In the genomic region with DNA sequence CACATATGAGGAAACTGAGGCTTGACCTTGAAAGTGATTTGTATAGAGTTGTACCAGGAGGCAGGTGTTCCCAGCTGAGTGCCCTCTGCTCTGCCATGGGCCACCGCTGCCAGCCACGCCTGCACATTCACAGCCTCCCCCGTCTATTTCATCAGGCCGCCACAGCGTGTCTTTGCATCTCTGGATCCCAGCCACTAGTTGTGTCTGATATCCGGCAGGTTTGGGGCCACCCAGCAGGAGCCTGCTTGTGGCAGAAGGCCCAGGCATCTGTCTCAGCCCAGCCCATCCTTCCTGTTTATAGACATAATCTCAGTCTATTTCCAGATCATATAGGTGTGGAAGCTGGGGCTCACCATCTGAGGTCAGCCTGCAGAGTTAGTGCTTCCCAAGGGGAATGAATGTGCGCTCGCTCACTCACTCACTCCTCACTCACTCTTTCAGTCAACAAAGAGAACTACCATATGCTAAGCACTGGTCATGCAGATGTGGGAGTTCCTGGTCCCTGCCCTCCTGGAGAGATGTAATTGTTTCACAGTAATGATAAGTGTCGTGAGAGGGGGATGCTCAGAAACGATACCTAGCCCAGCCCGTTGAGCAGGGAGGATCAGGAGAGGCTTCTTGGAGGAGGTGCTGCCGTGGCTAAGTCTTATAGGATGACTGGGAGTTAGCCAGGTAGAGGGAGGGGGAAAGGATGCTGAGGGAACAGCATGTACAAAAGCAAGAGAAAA, we compare ENCODE assay signal across 13 cellular contexts.
A peak's percentile ranks its signal among the peaks of the same experiment; 100 is the strongest.
DNase-seq lines count a peak whose midpoint lies in the region; ATAC-seq, FAIRE-seq and TF ChIP-seq lines count a peak whose summit lies in the region.
"Had no signal": no experiment of that assay in that cellular context is flagged by ENCODE, and none has a peak within 500 bp of the region (broad histone marks: within the 10 kb centered on the region; RNA-seq: fewer than 3 reads in every experiment).

No MANE protein-coding gene starts in this region.

- H3K36me3 ChIP-seq in right lobe of liver: no peaks in the 10 kb centered on the region
- H3K36me3 ChIP-seq in HepG2 (replicated peaks in 1 of 2; ENCODE audit: control insufficient read depth in 1 of 2, insufficient read depth in 2 of 2, low read length in 2 of 2): no peaks in the 10 kb centered on the region
- peaks cover 7% of the 10 kb centered on the region for H3K36me3 ChIP-seq in left ventricle myocardium inferior
- no peaks in the 10 kb centered on the region for H3K36me3 ChIP-seq in upper lobe of right lung

- no peaks in the 10 kb centered on the region for H3K36me3 Mint-ChIP-seq in chondrocyte (ENCODE audit: low read depth)
- H3K36me3 Mint-ChIP-seq: CD4-positive, CD25-positive, alpha-beta regulatory T cell; memory B cell had no signal

- H3K9me3 Mint-ChIP-seq in chondrocyte (ENCODE audit: low read depth): no peaks in the 10 kb centered on the region
- H3K9me3 Mint-ChIP-seq: memory B cell had no signal

- no peak overlapping the region for H3K27ac ChIP-seq in right lobe of liver
- H3K27ac ChIP-seq in HepG2 (ENCODE audit: extremely low read length, insufficient read depth, low read length): no peak overlapping the region
- H3K27ac ChIP-seq in left ventricle myocardium inferior (replicated peaks): peak overlapping the region; percentile 78
- H3K27ac ChIP-seq in upper lobe of right lung: peak overlapping the region; percentile 24
- H3K27ac ChIP-seq: RWPE1 had no signal

- ATAC-seq in right lobe of liver: peak in 1 of 4 donors; percentile 12
- no peak for ATAC-seq in HepG2
- peak; percentile 18 for ATAC-seq in upper lobe of right lung

- no peak overlapping the region for H2AFZ ChIP-seq in HepG2 (ENCODE audit: low read length)

- H3K79me2 ChIP-seq in HepG2 (ENCODE audit: insufficient read depth, low read length): no peaks in the 10 kb centered on the region

- CTCF ChIA-PET in HepG2 (lab: Yijun Ruan, JAX; ENCODE audit: low intra/inter-chr PET ratio, low total read pairs): no interaction called here

- H3K27me3 Mint-ChIP-seq in chondrocyte (ENCODE audit: low read depth): peaks cover 30% of the 10 kb centered on the region

- POLR2A ChIA-PET in HepG2 (lab: Yijun Ruan, JAX): no interaction called here

- BruUV-seq in HepG2 (replicated peaks; lab: Mats Ljungman, UMichigan): no TSS peak

- TF ChIP-seq CTCF in right lobe of liver (IDR thresholded peaks at IDR 0.05) (no peak), HepG2 (CRISPR knock-in tag; IDR thresholded peaks at IDR 0.05) (no peak), left ventricle myocardium inferior (IDR thresholded peaks at IDR 0.05; ENCODE audit: borderline replicate concordance) (no peak), upper lobe of right lung (IDR thresholded peaks at IDR 0.05) (no peak), chondrocyte (IDR thresholded peaks at IDR 0.05) (no peak)

- no peak for TF ChIP-seq POLR2A in right lobe of liver (IDR thresholded peaks at IDR 0.05)
- TF ChIP-seq POLR2A in HepG2 (IDR thresholded peaks at IDR 0.05; ENCODE audit: insufficient read depth in 1 of 2, low read depth in 2 of 2, low read length in 2 of 2): no peak

- peaks cover 0 to 17% (median 7%) of the 10 kb centered on the region in 4 donors for H3K4me1 ChIP-seq in right lobe of liver
- H3K4me1 ChIP-seq in HepG2 (ENCODE audit: insufficient read depth, low read length): peaks cover 9% of the 10 kb centered on the region
- peaks cover 63% of the 10 kb centered on the region for H3K4me1 ChIP-seq in left ventricle myocardium inferior
- peaks cover 29% of the 10 kb centered on the region for H3K4me1 ChIP-seq in upper lobe of right lung

- in situ Hi-C loops in HepG2 (cut with HindIII; ENCODE audit: extremely low pct_ligation_motif_present, low pct_unique_long_range_greater_than_20kb): no loop called here

- H3K4me1 Mint-ChIP-seq in chondrocyte (ENCODE audit: low read depth): no peaks in the 10 kb centered on the region
- H3K4me1 Mint-ChIP-seq: CD4-positive, CD25-positive, alpha-beta regulatory T cell had no signal

- H3K4me3 ChIP-seq in right lobe of liver: no peak overlapping the region
- no peak overlapping the region for H3K4me3 ChIP-seq in HepG2 (replicated peaks in 1 of 3; ENCODE audit: insufficient read depth in 1 of 3, low read depth in 2 of 3, low read length in 3 of 3)
- no peak overlapping the region for H3K4me3 ChIP-seq in left ventricle myocardium inferior
- H3K4me3 ChIP-seq in upper lobe of right lung: no peak overlapping the region

- H3K27me3 ChIP-seq in right lobe of liver: no peaks in the 10 kb centered on the region
- peaks cover 0 to 1% of the 10 kb centered on the region in 2 experiments; a peak in 2 of 5 replicates for H3K27me3 ChIP-seq in HepG2 (ENCODE audit: control insufficient read depth in 1 of 2, insufficient read depth in 2 of 2, low read length in 2 of 2)
- H3K27me3 ChIP-seq in left ventricle myocardium inferior (ENCODE audit: low read depth): no peaks in the 10 kb centered on the region
- H3K27me3 ChIP-seq in upper lobe of right lung: no peaks in the 10 kb centered on the region

- H3K4me3 Mint-ChIP-seq in chondrocyte (ENCODE audit: unreplicated experiment): no peak overlapping the region
- H3K4me3 Mint-ChIP-seq: CD4-positive, CD25-positive, alpha-beta regulatory T cell; memory B cell had no signal

- H3K9me3 ChIP-seq in right lobe of liver (no peaks in the 10 kb centered on the region), HepG2 (ENCODE audit: low read length) (no peaks in the 10 kb centered on the region), left ventricle myocardium inferior (replicated peaks) (no peaks in the 10 kb centered on the region), upper lobe of right lung (no peaks in the 10 kb centered on the region)

- no peak for FAIRE-seq in HepG2 (lab: Jason Lieb, UNC)

- H3K9ac ChIP-seq in HepG2 (ENCODE audit: insufficient read depth, low read depth, low read length): no peak overlapping the region

- no peak overlapping the region for H3K4me2 ChIP-seq in HepG2 (ENCODE audit: low read depth, low read length)

- intact Hi-C loops in right lobe of liver (cut with DNase I) (no loop called here), HepG2 (cut with micrococcal nuclease; ENCODE audit: unreplicated experiment) (no loop called here), left ventricle myocardium inferior (cut with micrococcal nuclease) (no loop called here), upper lobe of right lung (cut with DNase I) (no loop called here)

- H3K27ac Mint-ChIP-seq in chondrocyte (ENCODE audit: unreplicated experiment): no peak overlapping the region
- H3K27ac Mint-ChIP-seq: CD4-positive, CD25-positive, alpha-beta regulatory T cell; memory B cell had no signal

- TF ChIP-seq EP300 in HepG2 (IDR thresholded peaks at IDR 0.05; ENCODE audit: low read depth in 2 of 2, low read length in 2 of 2) (no peak), HepG2 (CRISPR knock-in tag; IDR thresholded peaks at IDR 0.05; ENCODE audit: borderline replicate concordance) (no peak)

- DNase-seq in right lobe of liver: peak in 2 of 3 donors; percentile 36 to 44
- no peak for DNase-seq in HepG2 (ENCODE audit: low spot score)
- peak; percentile 18 for DNase-seq in activated T-helper 1 cell treated with Interleukin-2 at 50 U/mL for 16 hours (ENCODE audit: low read depth)
- DNase-seq in left ventricle myocardium inferior: peak; percentile 39
- DNase-seq in upper lobe of right lung: no peak
- no peak for DNase-seq in NCI-H2196 treated with DMSO at 0.1 percent for 48 hours (lab: John Stamatoyannopoulos, UW; ENCODE audit: unreplicated experiment)
- DNase-seq in foreskin melanocyte: no peak
- DNase-seq in chondrocyte (ENCODE audit: low spot score): no peak
- DNase-seq: activated T-cell treated with anti-CD3 and anti-CD28 coated beads, Interleukin-2, amount 50 U/mL, for 1 hour; CD4-positive, CD25-positive, alpha-beta regulatory T cell; IMR-90 had no signal

- no peak for TF ChIP-seq RAD21 in HepG2 (CRISPR knock-in tag; IDR thresholded peaks at IDR 0.05)

- H4K20me1 ChIP-seq in HepG2 (ENCODE audit: insufficient read depth, low read length): no peaks in the 10 kb centered on the region

- 69% methylated on average over 9 of the region's 12 CpGs for WGBS in right lobe of liver (ENCODE audit: insufficient coverage, low coverage, low lambda C conversion rate, missing lambda C conversion rate)
- WGBS in HepG2 (ENCODE audit: low lambda C conversion rate): 51% methylated on average over 6 of the region's 12 CpGs

TF ChIP-seq in HepG2, 621 proteins besides CTCF, POLR2A, EP300 and RAD21 (continues in another document):
- TF ChIP-seq PHF5A (CRISPR knock-in tag; IDR thresholded peaks at IDR 0.05; ENCODE audit: low read depth, unreplicated experiment) (no peak), FOXA3 (CRISPR knock-in tag; IDR thresholded peaks at IDR 0.05) (no peak), ZNF34 (CRISPR knock-in tag; IDR thresholded peaks at IDR 0.05; ENCODE audit: borderline replicate concordance) (no peak), ZNF672 (CRISPR knock-in tag; IDR thresholded peaks at IDR 0.05) (no peak), ZNF749 (CRISPR knock-in tag; IDR thresholded peaks at IDR 0.05; ENCODE audit: borderline replicate concordance) (no peak), KDM5A (IDR thresholded peaks at IDR 0.05; ENCODE audit: borderline replicate concordance, low read length) (no peak), ZFX (CRISPR knock-in tag; IDR thresholded peaks at IDR 0.05; ENCODE audit: low read depth) (no peak), HOXA7 (CRISPR knock-in tag; IDR thresholded peaks at IDR 0.05) (no peak)
- TF ChIP-seq, protein P1, sequence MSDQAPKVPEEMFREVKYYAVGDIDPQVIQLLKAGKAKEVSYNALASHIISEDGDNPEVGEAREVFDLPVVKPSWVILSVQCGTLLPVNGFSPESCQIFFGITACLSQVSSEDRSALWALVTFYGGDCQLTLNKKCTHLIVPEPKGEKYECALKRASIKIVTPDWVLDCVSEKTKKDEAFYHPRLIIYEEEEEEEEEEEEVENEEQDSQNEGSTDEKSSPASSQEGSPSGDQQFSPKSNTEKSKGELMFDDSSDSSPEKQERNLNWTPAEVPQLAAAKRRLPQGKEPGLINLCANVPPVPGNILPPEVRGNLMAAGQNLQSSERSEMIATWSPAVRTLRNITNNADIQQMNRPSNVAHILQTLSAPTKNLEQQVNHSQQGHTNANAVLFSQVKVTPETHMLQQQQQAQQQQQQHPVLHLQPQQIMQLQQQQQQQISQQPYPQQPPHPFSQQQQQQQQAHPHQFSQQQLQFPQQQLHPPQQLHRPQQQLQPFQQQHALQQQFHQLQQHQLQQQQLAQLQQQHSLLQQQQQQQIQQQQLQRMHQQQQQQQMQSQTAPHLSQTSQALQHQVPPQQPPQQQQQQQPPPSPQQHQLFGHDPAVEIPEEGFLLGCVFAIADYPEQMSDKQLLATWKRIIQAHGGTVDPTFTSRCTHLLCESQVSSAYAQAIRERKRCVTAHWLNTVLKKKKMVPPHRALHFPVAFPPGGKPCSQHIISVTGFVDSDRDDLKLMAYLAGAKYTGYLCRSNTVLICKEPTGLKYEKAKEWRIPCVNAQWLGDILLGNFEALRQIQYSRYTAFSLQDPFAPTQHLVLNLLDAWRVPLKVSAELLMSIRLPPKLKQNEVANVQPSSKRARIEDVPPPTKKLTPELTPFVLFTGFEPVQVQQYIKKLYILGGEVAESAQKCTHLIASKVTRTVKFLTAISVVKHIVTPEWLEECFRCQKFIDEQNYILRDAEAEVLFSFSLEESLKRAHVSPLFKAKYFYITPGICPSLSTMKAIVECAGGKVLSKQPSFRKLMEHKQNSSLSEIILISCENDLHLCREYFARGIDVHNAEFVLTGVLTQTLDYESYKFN (CRISPR knock-in tag; conservative IDR thresholded peaks at IDR 0.05): no peak

Comparison
In these comparisons a context has a peak if more than half of its experiments do, and no peak if none do; other contexts are left out.
1. DNase-seq: peak in right lobe of liver (2 of 3), activated T-helper 1 cell treated with Interleukin-2 at 50 U/mL for 16 hours (single experiment) and left ventricle myocardium inferior (single experiment); none in HepG2 (single experiment), upper lobe of right lung (single experiment), NCI-H2196 treated with DMSO at 0.1 percent for 48 hours (single experiment), foreskin melanocyte (single experiment) and chondrocyte (single experiment).
2. H3K27ac ChIP-seq: peak in left ventricle myocardium inferior (single experiment) and upper lobe of right lung (single experiment); none in right lobe of liver (0 of 3) and HepG2 (single experiment).